In the genomic region with DNA sequence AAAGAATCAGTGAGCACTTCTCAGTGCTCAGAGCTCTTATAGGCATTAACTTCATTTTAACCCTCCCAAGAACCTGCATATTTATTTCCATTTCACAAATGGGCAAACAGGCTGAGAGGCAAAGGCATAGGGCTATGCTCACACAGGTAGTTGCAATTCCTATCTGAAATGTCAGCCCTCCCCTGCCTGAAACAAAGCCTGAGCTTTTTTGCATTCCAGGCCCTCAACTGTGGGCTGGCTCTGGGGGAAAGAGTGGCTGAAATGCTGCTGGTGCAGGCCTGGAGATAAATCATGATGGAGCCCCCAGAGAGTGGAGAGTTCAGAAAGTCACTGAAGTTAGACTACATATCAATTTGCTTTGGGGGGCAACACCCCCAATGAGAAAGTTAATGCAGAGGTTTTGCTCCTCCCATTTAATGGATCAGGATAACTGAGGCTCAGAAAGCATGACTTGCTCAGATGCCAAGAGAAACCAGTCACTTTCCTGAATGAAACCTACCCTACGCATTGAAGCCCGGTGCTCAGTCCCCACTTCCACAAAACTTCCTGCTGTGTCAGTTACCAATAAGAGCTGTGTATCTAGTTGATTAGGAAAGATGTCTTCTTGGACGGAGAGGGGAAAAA, we compare ENCODE assay signal across 25 cellular contexts. TPM values are rescaled to one million over a fixed set of nuclear protein-coding genes. Genes with fewer than 3 reads are reported as not detected.
"Had no signal": no experiment of that assay in that cellular context is flagged by ENCODE, and none has a peak within 500 bp of the region (broad histone marks: within the 10 kb centered on the region; RNA-seq: fewer than 3 reads in every experiment).

No MANE protein-coding gene starts in this region.

- H3K27ac ChIP-seq: KMS-11, PC-9, Peyer's patch, SJSA1, SK-N-MC had no signal

- H3K4me3 ChIP-seq: PC-9, Peyer's patch, SJSA1, SK-N-MC had no signal

- H3K4me2 ChIP-seq: KMS-11, PC-9 had no signal

- H3K36me3 ChIP-seq: Peyer's patch had no signal

- H3K4me1 ChIP-seq: Peyer's patch had no signal

- H2AFZ ChIP-seq: PC-9 had no signal

- DNase-seq: IMR-90, Kasumi-1, MM.1S, MV-4-11, NCI-H1048, NCI-H1105, NCI-H1436 treated with DMSO at 0.1 percent for 48 hours, NCI-H187 treated with DMSO at 0.1 percent for 48 hours, NCI-H2081, NCI-H2107, NCI-H345, NCI-H446 treated with DMSO at 0.1 percent for 48 hours, NCI-H510A treated with DMSO at 0.1 percent for 48 hours, NCI-H526, NCI-H82, OCI-M1, PC-9, Peyer's patch, Right ventricle myocardium superior, SIG-M5 had no signal

- H3K9me3 ChIP-seq: Peyer's patch, SJSA1 had no signal

- H3K27me3 ChIP-seq: Peyer's patch, SJSA1 had no signal

- H3K9ac ChIP-seq: KMS-11 had no signal

RNA-seq across cellular contexts. Expression of a gene that starts 5.6 kb away (rescaled TPM):
- total RNA-seq: HT-29, PC-9, Right ventricle myocardium superior, RPMI7951 had no signal
